ENCODE assay signal across 1 cellular context in genomic region chr1:65471213-65471833, GRCh38.
A peak's percentile ranks its signal among the peaks of the same experiment; 100 is the strongest.
TF ChIP-seq lines count a peak whose summit lies in the region.

No MANE protein-coding gene starts in this region.

TF ChIP-seq in HepG2, 621 proteins besides CTCF, POLR2A, EP300 and RAD21 (continued from another document and continues in another):
- TF ChIP-seq NCOR1 (IDR thresholded peaks at IDR 0.05; ENCODE audit: borderline replicate concordance, low read length) (peak; percentile 97), GFI1 (CRISPR knock-in tag; IDR thresholded peaks at IDR 0.05; ENCODE audit: borderline replicate concordance) (peak; percentile 98), NFE2L2 (IDR thresholded peaks at IDR 0.05; ENCODE audit: low read length) (no peak), MNT (IDR thresholded peaks at IDR 0.05) (no peak), NR2F6 (IDR thresholded peaks at IDR 0.05) (peak; percentile 96), NR2F6 (CRISPR knock-in tag; IDR thresholded peaks at IDR 0.05) (peak; percentile 95), TFE3 (CRISPR knock-in tag; IDR thresholded peaks at IDR 0.05) (peak; percentile 91), TBX3 (IDR thresholded peaks at IDR 0.05; ENCODE audit: borderline replicate concordance) (0 out of 2 replicates have a peak, but pooled peaks have one; percentile 25), ZNF609 (CRISPR knock-in tag; IDR thresholded peaks at IDR 0.05; ENCODE audit: borderline replicate concordance) (peak; percentile 72; the same call in 1 of the 2 replicates), PHF21A (CRISPR knock-in tag; IDR thresholded peaks at IDR 0.05) (peak; percentile 78), USF2 (IDR thresholded peaks at IDR 0.05; ENCODE audit: low read depth, low read length) (0 out of 2 replicates have a peak, but pooled peaks have one; percentile 16), USF2 (CRISPR knock-in tag; IDR thresholded peaks at IDR 0.05; ENCODE audit: borderline replicate concordance) (peak; percentile 31; the same call in 1 of the 2 replicates), SAP130 (CRISPR knock-in tag; IDR thresholded peaks at IDR 0.05; ENCODE audit: low read depth) (peak; percentile 57), ZNF558 (CRISPR knock-in tag; IDR thresholded peaks at IDR 0.05; ENCODE audit: borderline replicate concordance) (no peak), ZBTB38 (CRISPR knock-in tag; IDR thresholded peaks at IDR 0.05) (no peak), RFX3 (CRISPR knock-in tag; IDR thresholded peaks at IDR 0.05) (0 out of 2 replicates have a peak, but pooled peaks have one; percentile 23), FOSL2 (CRISPR knock-in tag; IDR thresholded peaks at IDR 0.05) (peak; percentile 35), RBM39 (IDR thresholded peaks at IDR 0.05; ENCODE audit: low read depth, low read length, poor library complexity, severe bottlenecking) (no peak), KLF16 (CRISPR knock-in tag; IDR thresholded peaks at IDR 0.05) (peak in 1 of 2 experiments; percentile 44; a peak in 1 of 4 replicates), BCL6 (CRISPR knock-in tag; IDR thresholded peaks at IDR 0.05) (peak; percentile 88), CREB1 (IDR thresholded peaks at IDR 0.05) (no peak), CREB1 (CRISPR knock-in tag; IDR thresholded peaks at IDR 0.05) (peak; percentile 74), ADNP (CRISPR knock-in tag; IDR thresholded peaks at IDR 0.05) (no peak), TCF7 (IDR thresholded peaks at IDR 0.05; ENCODE audit: low read depth) (peak; percentile 57), HMGXB3 (CRISPR knock-in tag; IDR thresholded peaks at IDR 0.05; ENCODE audit: borderline replicate concordance) (0 out of 2 replicates have a peak, but pooled peaks have one; percentile 59), NCOA2 (CRISPR knock-in tag; IDR thresholded peaks at IDR 0.05) (peak; percentile 76), ZEB1 (IDR thresholded peaks at IDR 0.05; ENCODE audit: insufficient replicate concordance, low read depth) (peak; percentile 44), HDAC2 (CRISPR knock-in tag; IDR thresholded peaks at IDR 0.05) (peak; percentile 87), RARA (CRISPR knock-in tag; IDR thresholded peaks at IDR 0.05) (peak; percentile 89), SRSF4 (IDR thresholded peaks at IDR 0.05; ENCODE audit: low read depth, low read length, poor library complexity, severe bottlenecking) (no peak), TGIF2 (CRISPR knock-in tag; IDR thresholded peaks at IDR 0.05) (no peak), TOE1 (CRISPR knock-in tag; IDR thresholded peaks at IDR 0.05) (0 out of 2 replicates have a peak, but pooled peaks have one; percentile 39), ARNTL (CRISPR knock-in tag; IDR thresholded peaks at IDR 0.05) (peak; percentile 62; the same call in 1 of the 2 replicates), ARID3A (IDR thresholded peaks at IDR 0.05; ENCODE audit: low read depth, low read length) (peak; percentile 74), HNF4A (CRISPR knock-in tag; IDR thresholded peaks at IDR 0.05) (peak; percentile 97), PCBP2 (optimal IDR thresholded peaks at IDR 0.05; ENCODE audit: low read depth, low read length, poor library complexity, severe bottlenecking) (no peak), ZNF629 (CRISPR knock-in tag; conservative IDR thresholded peaks at IDR 0.05) (no peak), NFIC (IDR thresholded peaks at IDR 0.05; ENCODE audit: low read length) (peak; percentile 84; the same call in 1 of the 2 replicates), ZFYVE20 (CRISPR knock-in tag; IDR thresholded peaks at IDR 0.05; ENCODE audit: borderline replicate concordance, low read depth) (no peak), LCORL (IDR thresholded peaks at IDR 0.05) (peak; percentile 83), LCORL (CRISPR knock-in tag; IDR thresholded peaks at IDR 0.05) (peak; percentile 84), MXD4 (CRISPR knock-in tag; IDR thresholded peaks at IDR 0.05) (peak; percentile 50; the same call in 1 of the 2 replicates), ZNF644 (CRISPR knock-in tag; IDR thresholded peaks at IDR 0.05; ENCODE audit: low read depth) (peak; percentile 55), ZNF331 (CRISPR knock-in tag; IDR thresholded peaks at IDR 0.05) (0 out of 2 replicates have a peak, but pooled peaks have one; percentile 40), PHF8 (CRISPR knock-in tag; IDR thresholded peaks at IDR 0.05) (0 out of 2 replicates have a peak, but pooled peaks have one; percentile 18), GATA4 (IDR thresholded peaks at IDR 0.05; ENCODE audit: borderline replicate concordance, low read depth) (peak; percentile 34; the same call in 1 of the 2 replicates), HMG20A (CRISPR knock-in tag; IDR thresholded peaks at IDR 0.05; ENCODE audit: borderline replicate concordance) (peak; percentile 95), ZNF503 (CRISPR knock-in tag; IDR thresholded peaks at IDR 0.05) (0 out of 2 replicates have a peak, but pooled peaks have one; percentile 39)
